Comparison of ENCODE assay signal across 11 cellular contexts in the genomic region with DNA sequence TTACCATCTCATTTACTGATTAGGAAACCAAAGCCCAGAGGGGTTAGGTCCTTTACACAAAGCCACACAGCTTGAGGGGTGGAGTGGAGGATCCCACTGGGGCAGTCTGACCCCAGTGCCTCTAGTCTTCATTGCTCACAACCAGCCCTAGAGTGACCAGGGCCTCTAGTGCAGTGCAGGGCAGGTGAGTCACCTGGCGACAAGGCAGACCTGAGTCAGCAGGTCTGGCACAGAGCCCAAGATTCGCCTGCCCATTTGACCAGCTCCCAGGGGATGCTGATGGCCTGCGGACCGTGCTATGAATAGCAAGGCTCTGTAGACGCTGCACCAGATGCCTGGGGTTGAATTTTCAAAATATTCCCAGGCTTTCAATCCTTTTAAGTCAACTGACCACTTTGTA. TPM values are rescaled to one million over a fixed set of nuclear protein-coding genes. Genes with fewer than 3 reads are reported as not detected.
A peak's percentile ranks its signal among the peaks of the same experiment; 100 is the strongest.
DNase-seq lines count a peak whose midpoint lies in the region; ATAC-seq and TF ChIP-seq lines count a peak whose summit lies in the region.
"Had no signal": no experiment of that assay in that cellular context is flagged by ENCODE, and none has a peak within 500 bp of the region (broad histone marks: within the 10 kb centered on the region; RNA-seq: fewer than 3 reads in every experiment).

No MANE protein-coding gene starts in this region.

- H3F3A ChIP-seq in GM23248 (ENCODE audit: insufficient read depth): no peaks in the 10 kb centered on the region

- H3K4me1 Mint-ChIP-seq in type B pancreatic cell (ENCODE audit: unreplicated experiment): peaks cover 6% of the 10 kb centered on the region

- no peaks in the 10 kb centered on the region for H3K9me2 ChIP-seq in GM23248 (ENCODE audit: insufficient read depth)

- POLR2A ChIA-PET in Panc1 (lab: Charles Lee): no interaction called here

- no peaks in the 10 kb centered on the region for H3K27me3 Mint-ChIP-seq in type B pancreatic cell
- H3K27me3 Mint-ChIP-seq: naive thymus-derived CD4-positive, alpha-beta T cell had no signal

- no peaks in the 10 kb centered on the region for H4K20me1 ChIP-seq in GM23248 (ENCODE audit: insufficient read depth)

- H3K4me3 Mint-ChIP-seq in type B pancreatic cell: no peak overlapping the region
- H3K4me3 Mint-ChIP-seq: naive thymus-derived CD4-positive, alpha-beta T cell had no signal

- in situ Hi-C loops in GM23248 (cut with MboI) (no loop called here), Panc1 (cut with HindIII; ENCODE audit: low pct_unique_long_range_greater_than_20kb, low sequenced_read_pairs) (no loop called here)

- peak; percentile 36 for DNase-seq in GM23248
- peak; percentile 4 for DNase-seq in Panc1 (ENCODE audit: low read depth, low spot score)
- DNase-seq in kidney glomerular epithelial cell (lab: John Stamatoyannopoulos, UW): peak; percentile 46
- DNase-seq in type B pancreatic cell (ENCODE audit: extremely low spot score, unreplicated experiment): no peak
- no peak for DNase-seq in dermis blood vessel endothelial cell
- DNase-seq: DMS 273 treated with DMSO at 0.1 percent for 48 hours; naive thymus-derived CD4-positive, alpha-beta T cell; NCI-H1930 had no signal

- no peak for TF ChIP-seq CTCF in Panc1 (IDR thresholded peaks at IDR 0.05)
- TF ChIP-seq CTCF in type B pancreatic cell (conservative IDR thresholded peaks at IDR 0.05): no peak

- WGBS in GM23248 (ENCODE audit: low coverage in 1 of 2, low lambda C conversion rate in 2 of 2, missing lambda C conversion rate in 2 of 2), 2 experiments: 50 to 62% methylated on average over 5 of the region's 5 CpGs

- no peaks in the 10 kb centered on the region for H3K36me3 Mint-ChIP-seq in type B pancreatic cell

- no peak overlapping the region for H3K9ac ChIP-seq in GM23248

- H3K4me3 ChIP-seq in GM23248 (no peak overlapping the region), Panc1 (ENCODE audit: low read depth in 2 of 2, low read length in 2 of 2) (no peak overlapping the region)

- peak; percentile 75; the same call in 1 of the 2 replicates for ATAC-seq in Panc1
- no peak for ATAC-seq in HG03457 (IDR thresholded peaks at IDR 0.05; ENCODE audit: unreplicated experiment)
- ATAC-seq: naive thymus-derived CD4-positive, alpha-beta T cell had no signal

- no peaks in the 10 kb centered on the region for H3K27me3 ChIP-seq in GM23248 (replicated peaks; ENCODE audit: insufficient read depth)
- H3K27me3 ChIP-seq in Panc1 (ENCODE audit: control insufficient read depth, insufficient read depth, low read length): no peaks in the 10 kb centered on the region

- H3K4me1 ChIP-seq in GM23248 (ENCODE audit: insufficient read depth) (no peaks in the 10 kb centered on the region), Panc1 (ENCODE audit: control insufficient read depth, insufficient read depth, low read length) (no peaks in the 10 kb centered on the region)

- no peak overlapping the region for H3K4me2 ChIP-seq in GM23248 (ENCODE audit: unreplicated experiment)

- CTCF ChIA-PET in Panc1 (lab: Charles Lee): no interaction called here

- H3K9me3 ChIP-seq in GM23248 (ENCODE audit: low read depth): no peaks in the 10 kb centered on the region
- no peaks in the 10 kb centered on the region for H3K9me3 ChIP-seq in Panc1 (ENCODE audit: control insufficient read depth, insufficient read depth, low read depth, low read length)

- intact Hi-C loops in Panc1 (cut with micrococcal nuclease; ENCODE audit: unreplicated experiment): no loop called here

- no peaks in the 10 kb centered on the region for H3K79me2 ChIP-seq in GM23248 (ENCODE audit: insufficient read depth)

- H2AFZ ChIP-seq in GM23248: no peak overlapping the region

- no TSS peak for BruUV-seq in Panc1 (replicated peaks; lab: Mats Ljungman, UMichigan)

- H3K9me3 Mint-ChIP-seq in type B pancreatic cell: no peaks in the 10 kb centered on the region

- H3K36me3 ChIP-seq in GM23248 (ENCODE audit: low read depth) (no peaks in the 10 kb centered on the region), Panc1 (ENCODE audit: control insufficient read depth, insufficient read depth, low read length) (no peaks in the 10 kb centered on the region)

- no peak overlapping the region for H3K27ac Mint-ChIP-seq in type B pancreatic cell
- H3K27ac Mint-ChIP-seq: naive thymus-derived CD4-positive, alpha-beta T cell had no signal

- H3K27ac ChIP-seq in GM23248 (no peak overlapping the region), Panc1 (ENCODE audit: low read length) (no peak overlapping the region)

RNA-seq across cellular contexts. Expression of a gene that starts 29.9 kb away (rescaled TPM):
- not detected in 2 replicates for total RNA-seq in GM23248 (2014; rRNA removed; shearing (Covaris generic))
- not detected in 2 replicates for polyA plus RNA-seq in GM23248 (2016; fragmentation: Nextera tagmentation; extraction: Ambion mirVana)
- total RNA-seq in Panc1 (2021; ENCODE audit: unreplicated experiment) (0.46 TPM), type B pancreatic cell (ENCODE audit: low replicate concordance) (3.6 and 6.9 TPM in 2 replicates), dermis blood vessel endothelial cell (0.47 and 1.5 TPM in 2 replicates)
- 0.13 TPM for polyA plus RNA-seq in Panc1 (2012; ENCODE audit: insufficient read length)
- total RNA-seq: glomerular endothelial cell had no signal

RNA-seq across cellular contexts. Expression of a gene that starts 48.0 kb away (rescaled TPM):
- 2.2 and 2.9 TPM in 2 replicates for total RNA-seq in GM23248 (2014; rRNA removed; shearing (Covaris generic))
- 8.6 and 9.5 TPM in 2 replicates for polyA plus RNA-seq in GM23248 (2016; fragmentation: Nextera tagmentation; extraction: Ambion mirVana)
- 24.4 TPM for total RNA-seq in Panc1 (2021; ENCODE audit: unreplicated experiment)
- polyA plus RNA-seq in Panc1 (2012; ENCODE audit: insufficient read length): 8.7 TPM
- total RNA-seq in type B pancreatic cell (ENCODE audit: low replicate concordance): 13.8 and 27.6 TPM in 2 replicates
- 4.3 TPM in 2 replicates for total RNA-seq in dermis blood vessel endothelial cell

RNA-seq across cellular contexts. Expression of a gene that starts 48.0 kb away (rescaled TPM):
- 6.7 and 8.2 TPM in 2 replicates for total RNA-seq in GM23248 (2014; rRNA removed; shearing (Covaris generic))
- 2.6 and 3.0 TPM in 2 replicates for polyA plus RNA-seq in GM23248 (2016; fragmentation: Nextera tagmentation; extraction: Ambion mirVana)
- total RNA-seq in Panc1 (2021; ENCODE audit: unreplicated experiment) (7.9 TPM), type B pancreatic cell (ENCODE audit: low replicate concordance) (6.4 and 7.6 TPM in 2 replicates), dermis blood vessel endothelial cell (10.7 and 10.9 TPM in 2 replicates)
- polyA plus RNA-seq in Panc1 (2012; ENCODE audit: insufficient read length): 5.1 TPM

RNA-seq across cellular contexts. Expression of a gene that starts 54.7 kb away (rescaled TPM):
- total RNA-seq in GM23248 (2014; rRNA removed; shearing (Covaris generic)): 0.22 and 0.38 TPM in 2 replicates
- polyA plus RNA-seq in GM23248 (2016; fragmentation: Nextera tagmentation; extraction: Ambion mirVana): 0.24 and 0.39 TPM in 2 replicates
- total RNA-seq in Panc1 (2021; ENCODE audit: unreplicated experiment) (39.7 TPM), type B pancreatic cell (ENCODE audit: low replicate concordance) (0.88 and 1.6 TPM in 2 replicates), dermis blood vessel endothelial cell (1.7 and 3.1 TPM in 2 replicates)
- polyA plus RNA-seq in Panc1 (2012; ENCODE audit: insufficient read length): 12.9 TPM
- total RNA-seq: H7 had no signal

Comparison
In these comparisons a context has a peak if more than half of its experiments do, and no peak if none do; other contexts are left out.
1. DNase-seq: peak in GM23248 (single experiment), Panc1 (single experiment) and kidney glomerular epithelial cell (single experiment); none in type B pancreatic cell (single experiment) and dermis blood vessel endothelial cell (single experiment).